ENCODE assay signal across 1 cellular context in the genomic region with DNA sequence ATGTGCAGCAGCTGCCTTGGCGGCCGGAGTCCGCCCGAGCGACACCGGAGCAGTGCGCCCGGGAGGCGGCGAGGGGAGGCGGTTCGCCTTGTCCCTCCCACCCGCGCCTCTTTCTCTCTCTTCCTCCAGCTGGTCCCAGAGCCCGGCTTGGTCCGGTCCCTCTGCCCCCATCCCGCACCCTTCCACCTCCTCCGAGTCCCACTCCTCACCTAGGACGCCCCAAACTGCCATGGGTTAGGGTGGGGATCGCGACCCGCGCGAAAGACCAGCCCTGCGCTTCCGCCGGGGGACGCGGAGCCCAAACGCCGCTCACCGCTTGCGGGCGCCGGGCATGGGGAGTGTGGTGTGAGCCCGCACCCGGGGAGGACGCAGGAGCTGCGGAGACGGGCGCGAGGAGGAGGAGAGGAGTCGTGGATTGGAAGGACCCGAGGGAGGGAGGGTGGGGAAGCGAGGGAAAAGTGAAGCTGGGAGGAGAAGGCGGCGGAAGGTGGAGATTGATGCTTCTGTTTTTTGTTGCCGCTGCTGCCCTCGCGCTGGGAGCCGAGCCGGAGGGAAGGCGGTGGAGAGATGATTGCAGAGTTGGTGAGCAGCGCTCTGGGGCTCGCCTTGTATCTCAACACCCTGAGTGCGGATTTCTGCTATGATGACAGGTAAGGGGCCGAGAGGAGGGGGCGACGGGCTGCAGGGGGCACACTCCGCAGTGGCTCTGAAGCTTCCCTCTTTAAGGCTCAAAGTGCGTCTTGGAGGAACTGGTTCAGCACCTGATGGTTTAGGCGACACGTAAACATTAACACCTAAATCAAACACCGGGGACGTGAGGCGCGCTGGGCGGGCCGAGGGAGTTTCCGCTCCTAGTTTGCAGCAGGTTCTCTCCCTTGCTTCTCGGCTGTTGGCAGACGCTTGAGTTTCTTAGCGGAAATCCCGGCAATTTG.
TF ChIP-seq lines count a peak whose summit lies in the region.

No MANE protein-coding gene starts in this region.

TF ChIP-seq in GM23338, 12 proteins besides CTCF, POLR2A, EP300 and RAD21 (continued from another document):
- TF ChIP-seq, protein P1, sequence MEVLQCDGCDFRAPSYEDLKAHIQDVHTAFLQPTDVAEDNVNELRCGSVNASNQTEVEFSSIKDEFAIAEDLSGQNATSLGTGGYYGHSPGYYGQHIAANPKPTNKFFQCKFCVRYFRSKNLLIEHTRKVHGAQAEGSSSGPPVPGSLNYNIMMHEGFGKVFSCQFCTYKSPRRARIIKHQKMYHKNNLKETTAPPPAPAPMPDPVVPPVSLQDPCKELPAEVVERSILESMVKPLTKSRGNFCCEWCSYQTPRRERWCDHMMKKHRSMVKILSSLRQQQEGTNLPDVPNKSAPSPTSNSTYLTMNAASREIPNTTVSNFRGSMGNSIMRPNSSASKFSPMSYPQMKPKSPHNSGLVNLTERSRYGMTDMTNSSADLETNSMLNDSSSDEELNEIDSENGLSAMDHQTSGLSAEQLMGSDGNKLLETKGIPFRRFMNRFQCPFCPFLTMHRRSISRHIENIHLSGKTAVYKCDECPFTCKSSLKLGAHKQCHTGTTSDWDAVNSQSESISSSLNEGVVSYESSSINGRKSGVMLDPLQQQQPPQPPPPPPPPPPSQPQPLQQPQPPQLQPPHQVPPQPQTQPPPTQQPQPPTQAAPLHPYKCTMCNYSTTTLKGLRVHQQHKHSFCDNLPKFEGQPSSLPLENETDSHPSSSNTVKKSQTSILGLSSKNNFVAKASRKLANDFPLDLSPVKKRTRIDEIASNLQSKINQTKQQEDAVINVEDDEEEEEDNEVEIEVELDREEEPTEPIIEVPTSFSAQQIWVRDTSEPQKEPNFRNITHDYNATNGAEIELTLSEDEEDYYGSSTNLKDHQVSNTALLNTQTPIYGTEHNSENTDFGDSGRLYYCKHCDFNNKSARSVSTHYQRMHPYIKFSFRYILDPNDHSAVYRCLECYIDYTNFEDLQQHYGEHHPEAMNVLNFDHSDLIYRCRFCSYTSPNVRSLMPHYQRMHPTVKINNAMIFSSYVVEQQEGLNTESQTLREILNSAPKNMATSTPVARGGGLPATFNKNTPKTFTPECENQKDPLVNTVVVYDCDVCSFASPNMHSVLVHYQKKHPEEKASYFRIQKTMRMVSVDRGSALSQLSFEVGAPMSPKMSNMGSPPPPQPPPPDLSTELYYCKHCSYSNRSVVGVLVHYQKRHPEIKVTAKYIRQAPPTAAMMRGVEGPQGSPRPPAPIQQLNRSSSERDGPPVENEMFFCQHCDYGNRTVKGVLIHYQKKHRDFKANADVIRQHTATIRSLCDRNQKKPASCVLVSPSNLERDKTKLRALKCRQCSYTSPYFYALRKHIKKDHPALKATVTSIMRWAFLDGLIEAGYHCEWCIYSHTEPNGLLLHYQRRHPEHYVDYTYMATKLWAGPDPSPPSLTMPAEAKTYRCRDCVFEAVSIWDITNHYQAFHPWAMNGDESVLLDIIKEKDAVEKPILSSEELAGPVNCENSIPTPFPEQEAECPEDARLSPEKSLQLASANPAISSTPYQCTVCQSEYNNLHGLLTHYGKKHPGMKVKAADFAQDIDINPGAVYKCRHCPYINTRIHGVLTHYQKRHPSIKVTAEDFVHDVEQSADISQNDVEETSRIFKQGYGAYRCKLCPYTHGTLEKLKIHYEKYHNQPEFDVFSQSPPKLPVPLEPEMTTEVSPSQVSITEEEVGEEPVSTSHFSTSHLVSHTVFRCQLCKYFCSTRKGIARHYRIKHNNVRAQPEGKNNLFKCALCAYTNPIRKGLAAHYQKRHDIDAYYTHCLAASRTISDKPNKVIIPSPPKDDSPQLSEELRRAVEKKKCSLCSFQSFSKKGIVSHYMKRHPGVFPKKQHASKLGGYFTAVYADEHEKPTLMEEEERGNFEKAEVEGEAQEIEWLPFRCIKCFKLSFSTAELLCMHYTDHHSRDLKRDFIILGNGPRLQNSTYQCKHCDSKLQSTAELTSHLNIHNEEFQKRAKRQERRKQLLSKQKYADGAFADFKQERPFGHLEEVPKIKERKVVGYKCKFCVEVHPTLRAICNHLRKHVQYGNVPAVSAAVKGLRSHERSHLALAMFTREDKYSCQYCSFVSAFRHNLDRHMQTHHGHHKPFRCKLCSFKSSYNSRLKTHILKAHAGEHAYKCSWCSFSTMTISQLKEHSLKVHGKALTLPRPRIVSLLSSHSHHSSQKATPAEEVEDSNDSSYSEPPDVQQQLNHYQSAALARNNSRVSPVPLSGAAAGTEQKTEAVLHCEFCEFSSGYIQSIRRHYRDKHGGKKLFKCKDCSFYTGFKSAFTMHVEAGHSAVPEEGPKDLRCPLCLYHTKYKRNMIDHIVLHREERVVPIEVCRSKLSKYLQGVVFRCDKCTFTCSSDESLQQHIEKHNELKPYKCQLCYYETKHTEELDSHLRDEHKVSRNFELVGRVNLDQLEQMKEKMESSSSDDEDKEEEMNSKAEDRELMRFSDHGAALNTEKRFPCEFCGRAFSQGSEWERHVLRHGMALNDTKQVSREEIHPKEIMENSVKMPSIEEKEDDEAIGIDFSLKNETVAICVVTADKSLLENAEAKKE (CRISPR knock-in tag; IDR thresholded peaks at IDR 0.05), result no peak
- TF ChIP-seq POLR2AphosphoS5 (IDR thresholded peaks at IDR 0.05; ENCODE audit: low read depth) (peak; percentile 13; the same call in 1 of the 2 replicates), NANOG (IDR thresholded peaks at IDR 0.05; ENCODE audit: borderline replicate concordance) (no peak), JUNB (IDR thresholded peaks at IDR 0.05; ENCODE audit: unreplicated experiment) (no peak), ETS1 (IDR thresholded peaks at IDR 0.05) (no peak), CREB1 (CRISPR knock-in tag; IDR thresholded peaks at IDR 0.05; ENCODE audit: low read depth) (peak; percentile 7; the same call in 1 of the 2 replicates), EZH2phosphoT487 (IDR thresholded peaks at IDR 0.05; ENCODE audit: unreplicated experiment) (no peak), EZH2 (IDR thresholded peaks at IDR 0.05; ENCODE audit: low read depth, unreplicated experiment) (no peak), ZNF114 (CRISPR knock-in tag; IDR thresholded peaks at IDR 0.05) (no peak), ZNF331 (CRISPR knock-in tag; IDR thresholded peaks at IDR 0.05; ENCODE audit: low read depth) (no peak)
- TF ChIP-seq, protein P2, sequence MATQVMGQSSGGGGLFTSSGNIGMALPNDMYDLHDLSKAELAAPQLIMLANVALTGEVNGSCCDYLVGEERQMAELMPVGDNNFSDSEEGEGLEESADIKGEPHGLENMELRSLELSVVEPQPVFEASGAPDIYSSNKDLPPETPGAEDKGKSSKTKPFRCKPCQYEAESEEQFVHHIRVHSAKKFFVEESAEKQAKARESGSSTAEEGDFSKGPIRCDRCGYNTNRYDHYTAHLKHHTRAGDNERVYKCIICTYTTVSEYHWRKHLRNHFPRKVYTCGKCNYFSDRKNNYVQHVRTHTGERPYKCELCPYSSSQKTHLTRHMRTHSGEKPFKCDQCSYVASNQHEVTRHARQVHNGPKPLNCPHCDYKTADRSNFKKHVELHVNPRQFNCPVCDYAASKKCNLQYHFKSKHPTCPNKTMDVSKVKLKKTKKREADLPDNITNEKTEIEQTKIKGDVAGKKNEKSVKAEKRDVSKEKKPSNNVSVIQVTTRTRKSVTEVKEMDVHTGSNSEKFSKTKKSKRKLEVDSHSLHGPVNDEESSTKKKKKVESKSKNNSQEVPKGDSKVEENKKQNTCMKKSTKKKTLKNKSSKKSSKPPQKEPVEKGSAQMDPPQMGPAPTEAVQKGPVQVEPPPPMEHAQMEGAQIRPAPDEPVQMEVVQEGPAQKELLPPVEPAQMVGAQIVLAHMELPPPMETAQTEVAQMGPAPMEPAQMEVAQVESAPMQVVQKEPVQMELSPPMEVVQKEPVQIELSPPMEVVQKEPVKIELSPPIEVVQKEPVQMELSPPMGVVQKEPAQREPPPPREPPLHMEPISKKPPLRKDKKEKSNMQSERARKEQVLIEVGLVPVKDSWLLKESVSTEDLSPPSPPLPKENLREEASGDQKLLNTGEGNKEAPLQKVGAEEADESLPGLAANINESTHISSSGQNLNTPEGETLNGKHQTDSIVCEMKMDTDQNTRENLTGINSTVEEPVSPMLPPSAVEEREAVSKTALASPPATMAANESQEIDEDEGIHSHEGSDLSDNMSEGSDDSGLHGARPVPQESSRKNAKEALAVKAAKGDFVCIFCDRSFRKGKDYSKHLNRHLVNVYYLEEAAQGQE (IDR thresholded peaks at IDR 0.05; ENCODE audit: unreplicated experiment), result no peak
